Comparison of ENCODE assay signal across 19 cellular contexts in genomic region chr5:168162464-168162863, GRCh38.
DNase-seq lines count a peak whose midpoint lies in the region; ATAC-seq and TF ChIP-seq lines count a peak whose summit lies in the region.
"Had no signal": no experiment of that assay in that cellular context is flagged by ENCODE, and none has a peak within 500 bp of the region (broad histone marks: within the 10 kb centered on the region; RNA-seq: fewer than 3 reads in every experiment).

No MANE protein-coding gene starts in this region.

- intact Hi-C loops in left ventricle myocardium inferior (cut with micrococcal nuclease), result no loop called here
- intact Hi-C loops in lower lobe of right lung (cut with DNase I), result no loop called here

- H3K36me3 ChIP-seq in left ventricle myocardium inferior (no peaks in the 10 kb centered on the region), right atrium auricular region (no peaks in the 10 kb centered on the region), lower lobe of right lung (no peaks in the 10 kb centered on the region)
- H3K36me3 ChIP-seq in CD8-positive, alpha-beta memory T cell (ENCODE audit: insufficient read depth, low read length), result no peaks in the 10 kb centered on the region
- H3K36me3 ChIP-seq: prostate gland had no signal

- CTCF ChIA-PET in CD8-positive, alpha-beta memory T cell (lab: Charles Lee), result no interaction called here

- peaks cover 6% of the 10 kb centered on the region for H3K9me3 Mint-ChIP-seq in glutamatergic neuron (ENCODE audit: unreplicated experiment)
- no peaks in the 10 kb centered on the region for H3K9me3 Mint-ChIP-seq in CD8-positive, alpha-beta memory T cell
- H3K9me3 Mint-ChIP-seq: activated CD4-positive, alpha-beta T cell treated with anti-CD3 and anti-CD28 coated beads, Interleukin-2, amount 10 ng/mL, durations not matched to agents 24 days and 14 days; naive thymus-derived CD4-positive, alpha-beta T cell; stimulated activated naive CD8-positive, alpha-beta T cell treated with anti-CD3 and anti-CD28 coated beads, Interleukin-15, Interleukin-2, amounts not matched to agents 100 ng/mL and 50 ng/mL, for 24 hours had no signal

- H3K36me3 Mint-ChIP-seq in glutamatergic neuron (ENCODE audit: unreplicated experiment), result no peaks in the 10 kb centered on the region
- H3K36me3 Mint-ChIP-seq in CD8-positive, alpha-beta memory T cell, result no peaks in the 10 kb centered on the region
- H3K36me3 Mint-ChIP-seq: naive thymus-derived CD4-positive, alpha-beta T cell had no signal

- H3K27ac ChIP-seq in left ventricle myocardium inferior (replicated peaks) (peak overlapping the region; percentile 3), right atrium auricular region (no peak overlapping the region), lower lobe of right lung (no peak overlapping the region)
- no peak overlapping the region for H3K27ac ChIP-seq in CD8-positive, alpha-beta memory T cell (ENCODE audit: low read depth, low read length)
- H3K27ac ChIP-seq: prostate gland, SK-N-MC had no signal

- TF ChIP-seq CTCF in left ventricle myocardium inferior (IDR thresholded peaks at IDR 0.05; ENCODE audit: borderline replicate concordance) (no peak), right atrium auricular region (IDR thresholded peaks at IDR 0.05) (no peak), glutamatergic neuron (IDR thresholded peaks at IDR 0.05; ENCODE audit: partially characterized antibody, unreplicated experiment) (no peak), lower lobe of right lung (IDR thresholded peaks at IDR 0.05) (no peak)

- POLR2A ChIA-PET in CD8-positive, alpha-beta memory T cell (lab: Charles Lee), result no interaction called here

- H3K4me3 Mint-ChIP-seq in glutamatergic neuron (ENCODE audit: unreplicated experiment), result peak overlapping the region; percentile 53
- H3K4me3 Mint-ChIP-seq in CD8-positive, alpha-beta memory T cell, result no peak overlapping the region
- H3K4me3 Mint-ChIP-seq: activated CD4-positive, alpha-beta T cell treated with anti-CD3 and anti-CD28 coated beads, Interleukin-2, amount 10 ng/mL, durations not matched to agents 24 days and 14 days; naive thymus-derived CD4-positive, alpha-beta T cell; stimulated activated naive CD8-positive, alpha-beta T cell treated with anti-CD3 and anti-CD28 coated beads, Interleukin-15, Interleukin-2, amounts not matched to agents 100 ng/mL and 50 ng/mL, for 24 hours had no signal

- DNase-seq in left ventricle myocardium inferior (no peak), right atrium auricular region (ENCODE audit: low spot score) (no peak), NCI-H69 (lab: John Stamatoyannopoulos, UW) (peak; percentile 91), glutamatergic neuron (peak; percentile 82), lower lobe of right lung (no peak), MV-4-11 (lab: John Stamatoyannopoulos, UW) (no peak), SW 1271 (lab: John Stamatoyannopoulos, UW) (no peak)
- no peak for DNase-seq in CD8-positive, alpha-beta memory T cell
- DNase-seq: ACHN; activated CD4-positive, alpha-beta T cell treated with anti-CD3 and anti-CD28 coated beads, Interleukin-2, amount 10 ng/mL, durations not matched to agents 24 days and 14 days; activated naive CD4-positive, alpha-beta T cell; GDM1; GOT3; naive thymus-derived CD4-positive, alpha-beta T cell; OCI-M1; stimulated activated CD4-positive, alpha-beta T cell treated with anti-CD3 and anti-CD28 coated beads, Interleukin-12 subunit alpha, Interleukin-12 subunit beta, amount 100 ng/mL, for 4 hours had no signal

- no peak for ATAC-seq in lower lobe of right lung
- ATAC-seq: naive thymus-derived CD4-positive, alpha-beta T cell had no signal

- peaks cover 6% of the 10 kb centered on the region for H3K27me3 Mint-ChIP-seq in glutamatergic neuron (ENCODE audit: unreplicated experiment)
- H3K27me3 Mint-ChIP-seq in CD8-positive, alpha-beta memory T cell, result peaks cover 0 to 4% of the 10 kb centered on the region in 2 donors

- H3K4me3 ChIP-seq in left ventricle myocardium inferior (no peak overlapping the region), right atrium auricular region (no peak overlapping the region), lower lobe of right lung (no peak overlapping the region)
- H3K4me3 ChIP-seq in CD8-positive, alpha-beta memory T cell (ENCODE audit: low read length), result no peak overlapping the region
- H3K4me3 ChIP-seq: prostate gland, SK-N-MC had no signal

- peak overlapping the region; percentile 99 for H3K27ac Mint-ChIP-seq in glutamatergic neuron (ENCODE audit: unreplicated experiment)
- H3K27ac Mint-ChIP-seq in CD8-positive, alpha-beta memory T cell, result no peak overlapping the region
- H3K27ac Mint-ChIP-seq: activated CD4-positive, alpha-beta T cell treated with anti-CD3 and anti-CD28 coated beads, Interleukin-2, amount 10 ng/mL, durations not matched to agents 24 days and 14 days; naive thymus-derived CD4-positive, alpha-beta T cell; stimulated activated naive CD8-positive, alpha-beta T cell treated with anti-CD3 and anti-CD28 coated beads, Interleukin-15, Interleukin-2, amounts not matched to agents 100 ng/mL and 50 ng/mL, for 24 hours had no signal

- peaks cover 35% of the 10 kb centered on the region for H3K4me1 Mint-ChIP-seq in glutamatergic neuron (ENCODE audit: low read depth, unreplicated experiment)
- H3K4me1 Mint-ChIP-seq in CD8-positive, alpha-beta memory T cell, result peaks cover 0 to 3% (median 0%) of the 10 kb centered on the region in 3 donors

- H3K9me3 ChIP-seq in left ventricle myocardium inferior (replicated peaks) (no peaks in the 10 kb centered on the region), right atrium auricular region (no peaks in the 10 kb centered on the region), lower lobe of right lung (no peaks in the 10 kb centered on the region)
- H3K9me3 ChIP-seq in CD8-positive, alpha-beta memory T cell (ENCODE audit: low read length), result no peaks in the 10 kb centered on the region
- H3K9me3 ChIP-seq: prostate gland had no signal

- H3K27me3 ChIP-seq in left ventricle myocardium inferior (ENCODE audit: low read depth), result peaks cover 3% of the 10 kb centered on the region
- no peaks in the 10 kb centered on the region for H3K27me3 ChIP-seq in right atrium auricular region
- H3K27me3 ChIP-seq in CD8-positive, alpha-beta memory T cell (ENCODE audit: insufficient read depth, low read length, poor library complexity, severe bottlenecking), result no peaks in the 10 kb centered on the region
- H3K27me3 ChIP-seq in lower lobe of right lung (ENCODE audit: low read depth), result no peaks in the 10 kb centered on the region

- H3K4me1 ChIP-seq in left ventricle myocardium inferior (peaks cover 80% of the 10 kb centered on the region), right atrium auricular region (peaks cover 0 to 7% of the 10 kb centered on the region in 2 donors), lower lobe of right lung (no peaks in the 10 kb centered on the region)
- H3K4me1 ChIP-seq in CD8-positive, alpha-beta memory T cell (ENCODE audit: insufficient read depth, low read length), result no peaks in the 10 kb centered on the region
- H3K4me1 ChIP-seq: prostate gland had no signal

Comparison
In these comparisons a context has a peak if more than half of its experiments do, and no peak if none do; other contexts are left out.
1. DNase-seq: peak in NCI-H69 (single experiment) and glutamatergic neuron (single experiment); none in left ventricle myocardium inferior (single experiment), right atrium auricular region (single experiment), CD8-positive, alpha-beta memory T cell (0 of 5), lower lobe of right lung (single experiment), MV-4-11 (single experiment) and SW 1271 (0 of 2).